ENCODE assay signal across 1 cellular context in genomic region chr10:72297281-72297967, GRCh38.
TF ChIP-seq lines count a peak whose summit lies in the region.

No MANE protein-coding gene starts in this region.

TF ChIP-seq in HEK293, 187 proteins besides CTCF, POLR2A, EP300 and RAD21 (continued from another document):
- TF ChIP-seq ZNF580 (tag by site-specific recombination; IDR thresholded peaks at IDR 0.05) (peak; percentile 46; the same call in 1 of the 2 replicates), KLF16 (tag by site-specific recombination; IDR thresholded peaks at IDR 0.05) (peak; percentile 49; the same call in 1 of the 2 replicates), ZNF223 (tag by site-specific recombination; IDR thresholded peaks at IDR 0.05) (no peak), TCF7L2 (IDR thresholded peaks at IDR 0.05; ENCODE audit: borderline replicate concordance, low read depth, low read length) (no peak), ZFHX2 (tag by site-specific recombination; conservative IDR thresholded peaks at IDR 0.05) (peak; percentile 92), ZNF37A (tag by site-specific recombination; IDR thresholded peaks at IDR 0.05) (no peak), WT1 (tag by site-specific recombination; IDR thresholded peaks at IDR 0.05) (peak; percentile 78), ZNF692 (tag by site-specific recombination; IDR thresholded peaks at IDR 0.05) (peak; percentile 37; the same call in 1 of the 2 replicates), ZNF341 (tag by site-specific recombination; IDR thresholded peaks at IDR 0.05; ENCODE audit: low read depth) (no peak), ZNF184 (tag by site-specific recombination; IDR thresholded peaks at IDR 0.05) (no peak), ZNF548 (tag by site-specific recombination; IDR thresholded peaks at IDR 0.05) (no peak), SP3 (tag by site-specific recombination; IDR thresholded peaks at IDR 0.05) (no peak; the same call in 1 of the 2 replicates), ZNF501 (tag by site-specific recombination; IDR thresholded peaks at IDR 0.05) (no peak), PRDM10 (tag by site-specific recombination; IDR thresholded peaks at IDR 0.05) (peak; percentile 75), ZNF433 (tag by site-specific recombination; IDR thresholded peaks at IDR 0.05; ENCODE audit: low read depth) (no peak), GLIS1 (tag by site-specific recombination; IDR thresholded peaks at IDR 0.05) (peak; percentile 93), TSHZ1 (tag by site-specific recombination; IDR thresholded peaks at IDR 0.05; ENCODE audit: borderline replicate concordance) (no peak), ZBTB7A (tag by site-specific recombination; IDR thresholded peaks at IDR 0.05; ENCODE audit: low read depth) (no peak), ZBTB26 (tag by site-specific recombination; optimal IDR thresholded peaks at IDR 0.05) (no peak), MZF1 (tag by site-specific recombination; IDR thresholded peaks at IDR 0.05; ENCODE audit: borderline replicate concordance) (no peak), EGR2 (tag by site-specific recombination; IDR thresholded peaks at IDR 0.05; ENCODE audit: low read depth) (peak; percentile 81), ZNF211 (tag by site-specific recombination; IDR thresholded peaks at IDR 0.05; ENCODE audit: low read depth) (no peak), ZSCAN4 (tag by site-specific recombination; IDR thresholded peaks at IDR 0.05) (no peak), ZNF660 (tag by site-specific recombination; IDR thresholded peaks at IDR 0.05) (peak; percentile 49), ZNF398 (tag by site-specific recombination; IDR thresholded peaks at IDR 0.05) (peak; percentile 63), ZNF529 (tag by site-specific recombination; IDR thresholded peaks at IDR 0.05; ENCODE audit: insufficient replicate concordance) (no peak), HOXA7 (CRISPR knock-in tag; IDR thresholded peaks at IDR 0.05; ENCODE audit: borderline replicate concordance) (no peak), ZNF350 (tag by site-specific recombination; IDR thresholded peaks at IDR 0.05) (no peak), PRDM6 (tag by site-specific recombination; IDR thresholded peaks at IDR 0.05) (no peak), ZNF146 (tag by site-specific recombination; IDR thresholded peaks at IDR 0.05) (0 out of 2 replicates have a peak, but pooled peaks have one; percentile 5), ZNF704 (tag by site-specific recombination; IDR thresholded peaks at IDR 0.05) (no peak)
